ENCODE assay signal across 17 cellular contexts in genomic region chr10:24570658-24571426, GRCh38.
"Had no signal": no experiment of that assay in that cellular context is flagged by ENCODE, and none has a peak within 500 bp of the region (broad histone marks: within the 10 kb centered on the region; RNA-seq: fewer than 3 reads in every experiment).

No MANE protein-coding gene starts in this region.

- H3K27ac ChIP-seq: colonic mucosa, heart left ventricle, neural progenitor cell, parathyroid adenoma, sigmoid colon, skin epidermis, testis, tibial nerve had no signal

- H3K4me3 ChIP-seq: colonic mucosa, heart left ventricle, mucosa of descending colon, neural progenitor cell, sigmoid colon, skin epidermis, testis, tibial nerve had no signal

- H3K36me3 Mint-ChIP-seq: naive thymus-derived CD8-positive, alpha-beta T cell; neural progenitor cell had no signal

- H3K27me3 ChIP-seq: colonic mucosa, heart left ventricle, neural progenitor cell, sigmoid colon, testis, tibial nerve had no signal

- H3K4me2 ChIP-seq: neural progenitor cell had no signal

- H3K36me3 ChIP-seq: colonic mucosa, heart left ventricle, neural progenitor cell, sigmoid colon, tibial nerve had no signal

- DNase-seq: cerebellar nuclear complex; colonic mucosa; dermis blood vessel endothelial cell; heart left ventricle; hippocampal formation; kidney glomerular epithelial cell; mucosa of descending colon; naive thymus-derived CD8-positive, alpha-beta T cell; occipital lobe; sigmoid colon; stimulated activated CD4-positive, alpha-beta T cell treated with anti-CD3 and anti-CD28 coated beads, Interleukin-2, amount 100 ng/mL, for 24 hours; stimulated activated naive CD4-positive, alpha-beta T cell treated with Interleukin-2 at 50 U/mL for 16 hours; testis had no signal

- ATAC-seq: mucosa of descending colon; naive thymus-derived CD8-positive, alpha-beta T cell had no signal

- H3K9me3 Mint-ChIP-seq: naive thymus-derived CD8-positive, alpha-beta T cell; neural progenitor cell had no signal

- H3K9ac ChIP-seq: neural progenitor cell, parathyroid adenoma had no signal

- H2AFZ ChIP-seq: neural progenitor cell, parathyroid adenoma had no signal

- H3K79me2 ChIP-seq: parathyroid adenoma had no signal

- H3K4me1 ChIP-seq: colonic mucosa, heart left ventricle, neural progenitor cell, parathyroid adenoma, sigmoid colon, testis, tibial nerve had no signal

- H3K4me3 Mint-ChIP-seq: naive thymus-derived CD8-positive, alpha-beta T cell; neural progenitor cell had no signal

- H3K9me3 ChIP-seq: colonic mucosa, heart left ventricle, mucosa of descending colon, sigmoid colon, testis, tibial nerve had no signal
